Comparison of ENCODE assay signal across 8 cellular contexts in the genomic region with DNA sequence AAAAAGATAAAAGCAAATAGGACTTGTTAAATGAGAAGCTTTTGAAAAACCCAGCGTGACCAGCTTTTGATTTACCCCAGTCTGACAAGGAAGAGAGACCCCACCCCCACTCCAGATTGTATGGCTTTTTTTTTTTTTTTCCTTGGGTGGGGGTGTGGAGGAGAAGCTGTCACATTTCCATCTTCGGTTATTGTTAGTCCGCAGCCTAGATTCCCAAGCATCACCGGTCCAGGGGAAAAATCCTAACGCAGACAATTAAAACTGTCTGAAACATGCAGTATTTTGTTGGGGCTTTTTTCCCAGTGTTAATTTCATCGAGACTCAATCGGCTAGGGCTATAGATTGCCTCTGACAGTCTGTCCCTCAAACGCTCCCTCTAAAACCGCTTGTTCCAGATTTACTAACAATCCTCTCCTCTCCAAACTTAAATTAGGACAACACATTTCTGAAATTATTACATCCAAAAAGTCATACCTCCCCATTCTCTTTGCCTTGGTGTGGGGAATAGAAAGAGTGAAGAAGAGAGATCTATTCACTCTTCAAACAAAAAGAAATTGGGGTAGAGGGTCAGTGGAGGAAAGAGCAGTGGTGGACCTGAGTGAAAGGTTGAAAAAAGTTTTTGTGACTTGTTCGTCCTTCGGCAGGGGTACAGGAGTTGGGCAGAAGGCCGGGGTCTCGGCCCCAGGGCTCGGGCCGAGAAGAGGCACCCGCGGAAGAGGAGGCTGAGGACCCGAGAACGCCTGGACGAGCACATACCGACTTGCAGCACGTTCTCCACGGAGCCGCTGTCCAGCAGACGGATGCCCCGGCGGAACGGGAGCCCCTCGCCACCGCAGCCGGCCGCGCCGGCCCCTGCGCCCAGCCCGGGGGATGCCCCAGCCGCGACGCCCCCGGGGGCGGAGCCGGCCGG. TPM values are rescaled to one million over a fixed set of nuclear protein-coding genes. Genes with fewer than 3 reads are reported as not detected.
DNase-seq lines count a peak whose midpoint lies in the region; ATAC-seq and TF ChIP-seq lines count a peak whose summit lies in the region.

No MANE protein-coding gene starts in this region.

- POLR2A ChIA-PET in SK-N-SH (lab: Yijun Ruan, JAX): interaction anchor here (1.1 to 1.3 kb wide), 2 partner anchors 95 to 187 kb away, joined by 4 to 7 read pairs; no protein-coding TSS in a partner anchor

- H3K4me3 ChIP-seq in GM06990 (replicated peaks; ENCODE audit: low read depth, low read length) (no peak overlapping the region; the same call in 1 of the 2 replicates), SK-N-SH (ENCODE audit: low read depth in 2 of 2, low read length in 1 of 2) (peak overlapping the region in 1 of 2 experiments; percentile 69; a peak in 3 of 4 replicates), kidney epithelial cell (ENCODE audit: low read depth, low read length) (peak overlapping the region; percentile 5)

- DNase-seq in GM06990 (ENCODE audit: extremely low read depth, insufficient read length) (peak; percentile 19), SK-N-SH (peak; percentile 63), cerebellar cortex (ENCODE audit: low spot score) (peak; percentile 59), kidney epithelial cell (ENCODE audit: low read depth) (no peak), SIG-M5 treated with dmso at 0.1 percent for 504 hours (lab: John Stamatoyannopoulos, UW; ENCODE audit: unreplicated experiment) (no peak), SKM-1 treated with dmso at 0.1 percent for 144 hours (lab: John Stamatoyannopoulos, UW; ENCODE audit: unreplicated experiment) (no peak)
- DNase-seq in stimulated activated CD4-positive, alpha-beta T cell treated with anti-CD3 and anti-CD28 coated beads, Interleukin-2, amount 100 ng/mL, for 24 hours: peak; percentile 24 to 38

- 6% methylated on average over 16 of the region's 43 CpGs for WGBS in SK-N-SH (ENCODE audit: low lambda C conversion rate)

- no peaks in the 10 kb centered on the region for H3K9me3 ChIP-seq in SK-N-SH

- H2AFZ ChIP-seq in SK-N-SH (ENCODE audit: low read depth): no peak overlapping the region

- no peaks in the 10 kb centered on the region; the same call in none of the 2 replicates for H3K27me3 ChIP-seq in GM06990 (replicated peaks; ENCODE audit: control insufficient read depth, insufficient read depth, low read length)
- H3K27me3 ChIP-seq in SK-N-SH (ENCODE audit: insufficient read depth): peaks cover 42% of the 10 kb centered on the region; the same call in 1 of the 2 replicates
- H3K27me3 ChIP-seq in kidney epithelial cell (ENCODE audit: control insufficient read depth, insufficient read depth, low read length): peaks cover 12% of the 10 kb centered on the region

- H3K4me2 ChIP-seq in SK-N-SH: no peak overlapping the region

- no peak for TF ChIP-seq EP300 in SK-N-SH (IDR thresholded peaks at IDR 0.05; ENCODE audit: borderline replicate concordance in 1 of 2, low read depth in 1 of 2, low read length in 1 of 2)

- H3K27ac ChIP-seq in SK-N-SH (ENCODE audit: low read depth in 2 of 2, low read length in 1 of 2): peak overlapping the region in 1 of 2 experiments; percentile 87; a peak in 2 of 4 replicates

- ATAC-seq in HG03432 (IDR thresholded peaks at IDR 0.05; ENCODE audit: unreplicated experiment): peak; percentile 45

- H3F3A ChIP-seq in SK-N-SH (replicated peaks; ENCODE audit: insufficient read depth): peaks cover 10% of the 10 kb centered on the region

- CTCF ChIA-PET in SK-N-SH (lab: Yijun Ruan, JAX): interaction anchor here (0.7 to 3.3 kb wide), 7 partner anchors 10 to 191 kb away, joined by 3 to 14 read pairs (median 3); no protein-coding TSS in a partner anchor

- H3K36me3 ChIP-seq in GM06990 (ENCODE audit: control insufficient read depth, insufficient read depth, low read length) (no peaks in the 10 kb centered on the region), SK-N-SH (replicated peaks in 1 of 2; ENCODE audit: control insufficient read depth in 1 of 2, insufficient read depth in 2 of 2, low read length in 1 of 2) (no peaks in the 10 kb centered on the region), kidney epithelial cell (ENCODE audit: control insufficient read depth, insufficient read depth, low read length) (no peaks in the 10 kb centered on the region)

- H3K4me1 ChIP-seq in SK-N-SH (ENCODE audit: control insufficient read depth in 1 of 2, insufficient read depth in 2 of 2, low read depth in 1 of 2, low read length in 1 of 2): peaks cover 0 to 3% of the 10 kb centered on the region in 2 experiments; a peak in 2 of 4 replicates

- H3K79me2 ChIP-seq in SK-N-SH (ENCODE audit: insufficient read depth): no peaks in the 10 kb centered on the region

- H3K9me2 ChIP-seq in SK-N-SH: no peaks in the 10 kb centered on the region

- TF ChIP-seq CTCF in GM06990 (IDR thresholded peaks at IDR 0.05; ENCODE audit: insufficient read depth, low read length, poor library complexity, severe bottlenecking) (no peak), SK-N-SH (IDR thresholded peaks at IDR 0.05) (no peak), kidney epithelial cell (IDR thresholded peaks at IDR 0.05; ENCODE audit: insufficient read depth, low read length, poor library complexity, severe bottlenecking) (no peak)

- no peak for TF ChIP-seq RAD21 in SK-N-SH (IDR thresholded peaks at IDR 0.05; ENCODE audit: low read length)

- no peaks in the 10 kb centered on the region for H4K20me1 ChIP-seq in SK-N-SH (ENCODE audit: insufficient read depth)

- H3K9ac ChIP-seq in SK-N-SH: no peak overlapping the region

TF ChIP-seq in SK-N-SH, 30 proteins besides CTCF, POLR2A, EP300 and RAD21:
- TF ChIP-seq REST (IDR thresholded peaks at IDR 0.05; ENCODE audit: low read depth, low read length) (peak; percentile 90), CHD2 (IDR thresholded peaks at IDR 0.05; ENCODE audit: low read length, partially characterized antibody) (peak; percentile 40), PBX3 (IDR thresholded peaks at IDR 0.05) (no peak)
- TF ChIP-seq, protein P1, sequence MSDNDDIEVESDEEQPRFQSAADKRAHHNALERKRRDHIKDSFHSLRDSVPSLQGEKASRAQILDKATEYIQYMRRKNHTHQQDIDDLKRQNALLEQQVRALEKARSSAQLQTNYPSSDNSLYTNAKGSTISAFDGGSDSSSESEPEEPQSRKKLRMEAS (IDR thresholded peaks at IDR 0.05; ENCODE audit: low read depth): 0 out of 2 replicates have a peak, but pooled peaks have one; percentile 4

RNA-seq across cellular contexts. Expression of gene ZSWIM5, which starts 1.1 kb away (rescaled TPM):
- 0.07 and 0.21 TPM in 2 replicates for polyA plus RNA-seq in SK-N-SH (2012; rRNA removed)
- 0.14 and 0.28 TPM in 2 replicates for polyA plus RNA-seq in SK-N-SH (2012; cell fraction: cytosol; rRNA removed)
- polyA plus RNA-seq in SK-N-SH (2012; cell fraction: nucleus; rRNA removed): 0.19 and 0.23 TPM in 2 replicates
- total RNA-seq in kidney epithelial cell: 0.62 and 0.84 TPM in 2 replicates

Comparison
In these comparisons a context has a peak if more than half of its experiments do, and no peak if none do; other contexts are left out.
1. DNase-seq: peak in GM06990 (single experiment), SK-N-SH (single experiment), cerebellar cortex (single experiment) and stimulated activated CD4-positive, alpha-beta T cell treated with anti-CD3 and anti-CD28 coated beads, Interleukin-2, amount 100 ng/mL, for 24 hours (2 of 2); none in kidney epithelial cell (single experiment), SIG-M5 treated with dmso at 0.1 percent for 504 hours (single experiment) and SKM-1 treated with dmso at 0.1 percent for 144 hours (single experiment).